Comparison of ENCODE assay signal across 8 cellular contexts in genomic region chr12:53221203-53222076, GRCh38. TPM values are rescaled to one million over a fixed set of nuclear protein-coding genes. Genes with fewer than 3 reads are reported as not detected.
DNase-seq lines count a peak whose midpoint lies in the region; ATAC-seq and TF ChIP-seq lines count a peak whose summit lies in the region.

No MANE protein-coding gene starts in this region.

- H3K4me2 ChIP-seq in mesendoderm (ENCODE audit: low read length), result peak overlapping the region; percentile 98

- H4K8ac ChIP-seq in mesendoderm (ENCODE audit: low read depth, low read length), result no peak overlapping the region

- H3K4me3 Mint-ChIP-seq in activated B cell treated with CpG ODN at 0.5 μM for 24 hours, result peak overlapping the region; percentile 89
- peak overlapping the region; percentile 69 for H3K4me3 Mint-ChIP-seq in endodermal cell

- H3K9me3 ChIP-seq in KOPT-K1 (ENCODE audit: insufficient read depth, low read length, poor library complexity, severe bottlenecking) (no peaks in the 10 kb centered on the region), endodermal cell (ENCODE audit: control insufficient read depth, low read length) (no peaks in the 10 kb centered on the region), thoracic aorta (no peaks in the 10 kb centered on the region)

- POLR2A ChIA-PET in activated B cell treated with CpG ODN at 0.5 μM for 24 hours (lab: Charles Lee), result interaction anchor here (0.6 to 3.8 kb wide), 18 partner anchors 10 to 243 kb away, joined by 3 to 66 read pairs (median 6); partner anchors contain the start of genes AAAS, CSAD, ESPL1 and MYG1

- peak overlapping the region; percentile 94 for H2BK5ac ChIP-seq in mesendoderm (ENCODE audit: low read length)

- CTCF ChIA-PET in activated B cell treated with CpG ODN at 0.5 μM for 24 hours (lab: Charles Lee), result interaction anchor here (1.5 kb wide), 2 partner anchors 8 to 10 kb away, joined by 3 to 5 read pairs; no protein-coding TSS in a partner anchor

- H3K4me3 ChIP-seq in endodermal cell (ENCODE audit: low read length) (peak overlapping the region; percentile 89), mesendoderm (ENCODE audit: low read length) (peak overlapping the region; percentile 61), thoracic aorta (peak overlapping the region; percentile 82)

- H2BK120ac ChIP-seq in mesendoderm (ENCODE audit: low read depth, low read length), result peak overlapping the region; percentile 65

- TF ChIP-seq CTCF in activated B cell treated with CpG ODN at 0.5 μM for 24 hours (IDR thresholded peaks at IDR 0.05), result no peak
- TF ChIP-seq CTCF in endodermal cell (conservative IDR thresholded peaks at IDR 0.05), result peak; percentile 53
- TF ChIP-seq CTCF in thoracic aorta (IDR thresholded peaks at IDR 0.05), result no peak

- peak overlapping the region; percentile 67 for H2AK5ac ChIP-seq in mesendoderm (ENCODE audit: low read length)

- H3K79me1 ChIP-seq in mesendoderm (ENCODE audit: low read length), result peaks cover 11% of the 10 kb centered on the region

- peak overlapping the region; percentile 57 for H3K9ac ChIP-seq in endodermal cell (ENCODE audit: extremely low read depth, low read length, poor library complexity, severe bottlenecking)
- H3K9ac ChIP-seq in mesendoderm (ENCODE audit: low read length), result peak overlapping the region; percentile 97

- WGBS in endodermal cell (ENCODE audit: insufficient coverage in 1 of 2, insufficient read length in 1 of 2), 2 experiments, result 1% methylated on average over 14 to 70 of the region's 71 CpGs
- no CpG with 5 or more reads among the region's 71 CpGs for WGBS in mesendoderm (ENCODE audit: extremely low coverage, insufficient coverage, low lambda C conversion rate)

- H3K27ac Mint-ChIP-seq in activated B cell treated with CpG ODN at 0.5 μM for 24 hours, result peak overlapping the region; percentile 96
- H3K27ac Mint-ChIP-seq in endodermal cell, result peak overlapping the region; percentile 85

- H3K4me1 Mint-ChIP-seq in activated B cell treated with CpG ODN at 0.5 μM for 24 hours (peaks cover 42% of the 10 kb centered on the region), endodermal cell (peaks cover 67% of the 10 kb centered on the region)

- no peaks in the 10 kb centered on the region for H3K9me3 Mint-ChIP-seq in activated B cell treated with CpG ODN at 0.5 μM for 24 hours
- no peaks in the 10 kb centered on the region for H3K9me3 Mint-ChIP-seq in endodermal cell

- H3K23ac ChIP-seq in mesendoderm (ENCODE audit: low read length), result peak overlapping the region; percentile 18

- ATAC-seq in GM21447 (IDR thresholded peaks at IDR 0.05; ENCODE audit: unreplicated experiment) (peak; percentile 26), activated B cell treated with CpG ODN at 0.5 μM for 24 hours (ENCODE audit: low read depth) (peak; percentile 47), thoracic aorta (ENCODE audit: insufficient number of reproducible peaks, low FRiP score, low read depth) (peak; percentile 38), HG02610 (IDR thresholded peaks at IDR 0.05; ENCODE audit: unreplicated experiment) (no peak)

- no peak overlapping the region for H2BK15ac ChIP-seq in mesendoderm (replicated peaks; ENCODE audit: low read depth)

- H3K36me3 Mint-ChIP-seq in activated B cell treated with CpG ODN at 0.5 μM for 24 hours (ENCODE audit: low read depth) (peaks cover 8% of the 10 kb centered on the region), endodermal cell (ENCODE audit: low read depth) (no peaks in the 10 kb centered on the region)

- peak overlapping the region; percentile 99 for H3K56ac ChIP-seq in mesendoderm (ENCODE audit: low read length)

- H3K4ac ChIP-seq in mesendoderm (ENCODE audit: low read depth, low read length), result peak overlapping the region; percentile 84

- intact Hi-C loops in activated B cell treated with CpG ODN at 0.5 μM for 24 hours (cut with micrococcal nuclease), result loop anchor here (1.0 to 2.0 kb wide), 8 partner anchors 11 to 100 kb away; partner anchors contain the start of genes AAAS, CSAD, ESPL1 and PFDN5

- H3K79me2 ChIP-seq in mesendoderm (ENCODE audit: control insufficient read depth, insufficient read depth, low read length), result peaks cover 21% of the 10 kb centered on the region

- peak overlapping the region; percentile 91 for H3K18ac ChIP-seq in mesendoderm (ENCODE audit: low read length)

- peak overlapping the region; percentile 52 for H4K5ac ChIP-seq in mesendoderm (ENCODE audit: low read length)

- H3K4me1 ChIP-seq in endodermal cell (ENCODE audit: control insufficient read depth, insufficient read depth, low read length), result peaks cover 21% of the 10 kb centered on the region
- peaks cover 39% of the 10 kb centered on the region for H3K4me1 ChIP-seq in mesendoderm (ENCODE audit: control insufficient read depth, low read depth, low read length)
- H3K4me1 ChIP-seq in thoracic aorta (ENCODE audit: control insufficient read depth in 1 of 2, low read depth in 2 of 2), result peaks cover 42 to 65% of the 10 kb centered on the region in 2 donors

- peaks cover 21% of the 10 kb centered on the region for H3K27me3 ChIP-seq in endodermal cell (ENCODE audit: control insufficient read depth, insufficient read depth, low read length, poor library complexity, severe bottlenecking)
- H3K27me3 ChIP-seq in mesendoderm (ENCODE audit: insufficient read depth, low read length, poor library complexity), result no peaks in the 10 kb centered on the region
- no peaks in the 10 kb centered on the region for H3K27me3 ChIP-seq in thoracic aorta (replicated peaks; ENCODE audit: insufficient read depth)

- DNase-seq in GDM1 (lab: John Stamatoyannopoulos, UW) (peak; percentile 41), activated B cell treated with CpG ODN at 0.5 μM for 24 hours (peak; percentile 66), endodermal cell (peak; percentile 96), mesendoderm (peak; percentile 82), thoracic aorta (ENCODE audit: low spot score) (no peak)

- H3K27ac ChIP-seq in KOPT-K1 (ENCODE audit: low read depth, low read length, poor library complexity, severe bottlenecking) (peak overlapping the region; percentile 56), endodermal cell (ENCODE audit: low read depth, low read length) (peak overlapping the region; percentile 70), mesendoderm (ENCODE audit: low read depth, low read length) (peak overlapping the region; percentile 97), thoracic aorta (peak overlapping the region; percentile 97 to 99)

- H3K36me3 ChIP-seq in KOPT-K1 (ENCODE audit: insufficient read depth, low read length), result no peaks in the 10 kb centered on the region
- no peaks in the 10 kb centered on the region for H3K36me3 ChIP-seq in endodermal cell (ENCODE audit: control insufficient read depth, insufficient read depth, low read length)
- H3K36me3 ChIP-seq in mesendoderm (ENCODE audit: control insufficient read depth, insufficient read depth, low read length), result no peaks in the 10 kb centered on the region
- no peaks in the 10 kb centered on the region for H3K36me3 ChIP-seq in thoracic aorta

- no peaks in the 10 kb centered on the region for H3K27me3 Mint-ChIP-seq in activated B cell treated with CpG ODN at 0.5 μM for 24 hours
- H3K27me3 Mint-ChIP-seq in endodermal cell (ENCODE audit: insufficient read depth), result peaks cover 30% of the 10 kb centered on the region

RNA-seq across cellular contexts. Expression of gene RARG, which starts 10.6 kb away (rescaled TPM):
- total RNA-seq in activated B cell treated with CpG ODN at 0.5 μM for 24 hours (5.5 and 7.5 TPM in 2 replicates), endodermal cell (10 to 100 TPM; 19.5 to 26.8 TPM), thoracic aorta (10 to 100 TPM; 25.7 to 37.5 TPM)
- 23.9 TPM for polyA plus RNA-seq in endodermal cell (2013, experiment 1 of 2)
- polyA plus RNA-seq in endodermal cell (2013, experiment 2 of 2), result 18.1 TPM
- 28.5 TPM for polyA plus RNA-seq in mesendoderm (2013, experiment 1 of 2)
- polyA plus RNA-seq in mesendoderm (2013, experiment 2 of 2), result 26.2 TPM

RNA-seq across cellular contexts. Expression of gene ITGB7, which starts 14.4 kb away (rescaled TPM):
- total RNA-seq in activated B cell treated with CpG ODN at 0.5 μM for 24 hours (137 and 139 TPM in 2 replicates), endodermal cell (1 to 10 TPM; 1.4 TPM), thoracic aorta (1 to 10 TPM; 2.1 to 8.3 TPM)
- 0.18 TPM for polyA plus RNA-seq in endodermal cell (2013, experiment 1 of 2)
- polyA plus RNA-seq in endodermal cell (2013, experiment 2 of 2), result 0.46 TPM
- 0.49 TPM for polyA plus RNA-seq in mesendoderm (2013, experiment 1 of 2)
- polyA plus RNA-seq in mesendoderm (2013, experiment 2 of 2), result 0.88 TPM

RNA-seq across cellular contexts. Expression of gene CSAD, which starts 40.7 kb away (rescaled TPM):
- total RNA-seq in activated B cell treated with CpG ODN at 0.5 μM for 24 hours, result 25.7 and 34.6 TPM in 2 replicates
- total RNA-seq in endodermal cell, result 10 to 100 TPM; 24.9 to 38.2 TPM
- 20.2 TPM for polyA plus RNA-seq in endodermal cell (2013, experiment 1 of 2)
- 23.9 TPM for polyA plus RNA-seq in endodermal cell (2013, experiment 2 of 2)
- 3.2 TPM for polyA plus RNA-seq in mesendoderm (2013, experiment 1 of 2)
- 3.5 TPM for polyA plus RNA-seq in mesendoderm (2013, experiment 2 of 2)
- total RNA-seq in thoracic aorta, result 10 to 100 TPM; 70.8 to 89.5 TPM

RNA-seq across cellular contexts. Expression of gene ZNF740, which starts 40.9 kb away (rescaled TPM):
- total RNA-seq in activated B cell treated with CpG ODN at 0.5 μM for 24 hours (64.4 and 67.2 TPM in 2 replicates), endodermal cell (10 to 100 TPM; 54.0 to 54.6 TPM), thoracic aorta (10 to 100 TPM; 22.2 to 28.4 TPM)
- 31.5 TPM for polyA plus RNA-seq in endodermal cell (2013, experiment 1 of 2)
- 26.9 TPM for polyA plus RNA-seq in endodermal cell (2013, experiment 2 of 2)
- polyA plus RNA-seq in mesendoderm (2013, experiment 1 of 2), result 6.8 TPM
- 7.1 TPM for polyA plus RNA-seq in mesendoderm (2013, experiment 2 of 2)

RNA-seq across cellular contexts. Expression of gene ESPL1, which starts 46.7 kb away (rescaled TPM):
- total RNA-seq in activated B cell treated with CpG ODN at 0.5 μM for 24 hours (6.2 and 8.2 TPM in 2 replicates), endodermal cell (10 to 100 TPM; 33.3 to 50.7 TPM), thoracic aorta (under 1 TPM; 0.78 to 0.95 TPM)
- polyA plus RNA-seq in endodermal cell (2013, experiment 1 of 2), result 33.8 TPM
- 34.2 TPM for polyA plus RNA-seq in endodermal cell (2013, experiment 2 of 2)
- polyA plus RNA-seq in mesendoderm (2013, experiment 1 of 2), result 16.8 TPM
- polyA plus RNA-seq in mesendoderm (2013, experiment 2 of 2), result 15.4 TPM

Comparison
In these comparisons a context has a peak if more than half of its experiments do, and no peak if none do; other contexts are left out.
1. RNA of gene ITGB7, which starts 14.4 kb away (total RNA-seq): 137 to 139 TPM in activated B cell treated with CpG ODN at 0.5 μM for 24 hours; 2.1 to 8.3 TPM in thoracic aorta and 1.4 TPM in endodermal cell; every median in the first group is over 10 times any median in the second.
2. Peak in every context shown above with its lines, with median percentiles within 50 percentile points of each other: H3K27ac ChIP-seq and H3K4me3 ChIP-seq.